Comparison of ENCODE assay signal across 22 cellular contexts in the genomic region with DNA sequence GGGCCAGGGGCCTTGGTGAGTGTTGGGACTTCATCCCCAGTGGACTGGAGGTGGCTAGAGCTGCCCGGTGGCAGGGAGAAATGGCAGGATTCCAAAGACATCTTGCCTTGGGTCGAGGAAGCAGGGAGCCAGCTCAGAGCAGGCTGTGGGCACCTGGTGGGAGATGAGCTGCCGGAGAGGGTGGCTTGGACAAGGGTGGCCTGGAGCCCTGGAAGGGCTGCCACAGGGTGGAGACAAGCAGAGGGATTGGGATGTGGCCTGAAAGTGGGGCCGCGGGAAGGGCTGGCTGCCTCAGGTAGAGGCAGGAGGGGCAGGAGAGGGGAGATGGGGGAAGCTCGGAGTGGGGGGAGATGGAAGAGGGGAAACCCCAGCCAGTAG.
A peak's percentile ranks its signal among the peaks of the same experiment; 100 is the strongest.
DNase-seq lines count a peak whose midpoint lies in the region; ATAC-seq and TF ChIP-seq lines count a peak whose summit lies in the region.
"Had no signal": no experiment of that assay in that cellular context is flagged by ENCODE, and none has a peak within 500 bp of the region (broad histone marks: within the 10 kb centered on the region; RNA-seq: fewer than 3 reads in every experiment).

No MANE protein-coding gene starts in this region.

- H3K4me3 Mint-ChIP-seq in natural killer cell treated with Interleukin-12 subunit alpha and Interleukin-12 subunit beta and Interleukin-15 and Interleukin-18, amount 100 ng/mL, for 72 hours: no peak overlapping the region
- H3K4me3 Mint-ChIP-seq in natural killer cell (no peak overlapping the region), endodermal cell (no peak overlapping the region)
- H3K4me3 Mint-ChIP-seq: CD4-positive, alpha-beta memory T cell had no signal

- H3K4me1 ChIP-seq in endodermal cell (ENCODE audit: control insufficient read depth, insufficient read depth, low read length) (no peaks in the 10 kb centered on the region), osteoblast (ENCODE audit: insufficient read depth, low read length) (no peaks in the 10 kb centered on the region), upper lobe of right lung (no peaks in the 10 kb centered on the region)
- H3K4me1 ChIP-seq: A549 had no signal

- TF ChIP-seq CTCF in natural killer cell (IDR thresholded peaks at IDR 0.05): no peak
- no peak for TF ChIP-seq CTCF in endodermal cell (conservative IDR thresholded peaks at IDR 0.05)
- TF ChIP-seq CTCF in osteoblast (IDR thresholded peaks at IDR 0.05; ENCODE audit: extremely low read depth, low read depth, low read length): no peak
- TF ChIP-seq CTCF in upper lobe of right lung (IDR thresholded peaks at IDR 0.05): no peak

- no peaks in the 10 kb centered on the region for H4K20me1 ChIP-seq in osteoblast (ENCODE audit: insufficient read depth, low read length)

- no peaks in the 10 kb centered on the region for H3K79me2 ChIP-seq in osteoblast (ENCODE audit: insufficient read depth, low read length)

- H3K9me3 Mint-ChIP-seq in natural killer cell treated with Interleukin-12 subunit alpha and Interleukin-12 subunit beta and Interleukin-15 and Interleukin-18, amount 100 ng/mL, for 72 hours: no peaks in the 10 kb centered on the region
- H3K9me3 Mint-ChIP-seq in natural killer cell (no peaks in the 10 kb centered on the region), endodermal cell (no peaks in the 10 kb centered on the region)

- peaks cover 7 to 18% of the 10 kb centered on the region in 2 donors for H3K27me3 Mint-ChIP-seq in natural killer cell treated with Interleukin-12 subunit alpha and Interleukin-12 subunit beta and Interleukin-15 and Interleukin-18, amount 100 ng/mL, for 72 hours
- H3K27me3 Mint-ChIP-seq in natural killer cell (ENCODE audit: low read depth in 2 of 2) (peaks cover 8 to 21% of the 10 kb centered on the region in 2 donors), endodermal cell (ENCODE audit: insufficient read depth) (no peaks in the 10 kb centered on the region)

- H3K9me3 ChIP-seq in endodermal cell (ENCODE audit: control insufficient read depth, low read length) (no peaks in the 10 kb centered on the region), osteoblast (ENCODE audit: low read depth, low read length) (no peaks in the 10 kb centered on the region), upper lobe of right lung (no peaks in the 10 kb centered on the region)
- H3K9me3 ChIP-seq: A549; BLaER1 treated with 17β-estradiol and CSF1 and Interleukin-3, amounts not matched to agents 10 nM and 100 nM had no signal

- H3K27ac ChIP-seq in endodermal cell (ENCODE audit: low read depth, low read length) (no peak overlapping the region), osteoblast (ENCODE audit: low read depth, low read length) (no peak overlapping the region), upper lobe of right lung (no peak overlapping the region)
- H3K27ac ChIP-seq: A549; BLaER1 treated with 17β-estradiol and CSF1 and Interleukin-3, amounts not matched to agents 10 nM and 100 nM had no signal

- no peaks in the 10 kb centered on the region for H3K36me3 Mint-ChIP-seq in natural killer cell treated with Interleukin-12 subunit alpha and Interleukin-12 subunit beta and Interleukin-15 and Interleukin-18, amount 100 ng/mL, for 72 hours
- H3K36me3 Mint-ChIP-seq in natural killer cell: no peaks in the 10 kb centered on the region
- no peaks in the 10 kb centered on the region for H3K36me3 Mint-ChIP-seq in endodermal cell (ENCODE audit: low read depth)
- H3K36me3 Mint-ChIP-seq: CD4-positive, alpha-beta memory T cell had no signal

- H2AFZ ChIP-seq in osteoblast (ENCODE audit: low read length): no peak overlapping the region

- H3K27me3 ChIP-seq in endodermal cell (ENCODE audit: control insufficient read depth, insufficient read depth, low read length, poor library complexity, severe bottlenecking): no peaks in the 10 kb centered on the region
- H3K27me3 ChIP-seq in osteoblast (ENCODE audit: insufficient read depth, low read length): peaks cover 64% of the 10 kb centered on the region
- peaks cover 5% of the 10 kb centered on the region for H3K27me3 ChIP-seq in upper lobe of right lung
- H3K27me3 ChIP-seq: BLaER1 treated with 17β-estradiol and CSF1 and Interleukin-3, amounts not matched to agents 10 nM and 100 nM had no signal

- 90 to 96% methylated on average over 3 to 6 of the region's 6 CpGs for WGBS in endodermal cell (ENCODE audit: insufficient coverage in 1 of 2, insufficient read length in 1 of 2), 2 experiments

- H3K4me2 ChIP-seq in osteoblast (ENCODE audit: insufficient read depth, low read length): no peak overlapping the region
- H3K4me2 ChIP-seq: A549; BLaER1 treated with 17β-estradiol and CSF1 and Interleukin-3, amounts not matched to agents 10 nM and 100 nM had no signal

- H3K27ac Mint-ChIP-seq in natural killer cell treated with Interleukin-12 subunit alpha and Interleukin-12 subunit beta and Interleukin-15 and Interleukin-18, amount 100 ng/mL, for 72 hours: no peak overlapping the region
- H3K27ac Mint-ChIP-seq in natural killer cell (no peak overlapping the region), endodermal cell (no peak overlapping the region)

- ATAC-seq in natural killer cell treated with Interleukin-12 subunit alpha and Interleukin-12 subunit beta and Interleukin-15 and Interleukin-18, amount 100 ng/mL, for 72 hours: no peak
- ATAC-seq in natural killer cell (no peak), upper lobe of right lung (no peak)
- ATAC-seq: A549 had no signal

- intact Hi-C loops in natural killer cell (cut with micrococcal nuclease): no loop called here
- intact Hi-C loops in upper lobe of right lung (cut with DNase I): no loop called here

- H3K4me3 ChIP-seq in endodermal cell (ENCODE audit: low read length) (no peak overlapping the region), osteoblast (ENCODE audit: insufficient read depth, low read length) (no peak overlapping the region), upper lobe of right lung (no peak overlapping the region)
- H3K4me3 ChIP-seq: A549; BLaER1 treated with 17β-estradiol and CSF1 and Interleukin-3, amounts not matched to agents 10 nM and 100 nM had no signal

- peak; percentile 52 for DNase-seq in natural killer cell treated with Interleukin-12 subunit alpha and Interleukin-12 subunit beta and Interleukin-15 and Interleukin-18, amount 100 ng/mL, for 72 hours (ENCODE audit: low spot score)
- DNase-seq in natural killer cell: no peak
- DNase-seq in endodermal cell: peak; percentile 37
- peak; percentile 34 for DNase-seq in osteoblast (ENCODE audit: insufficient read length, low spot score, missing footprints)
- DNase-seq in upper lobe of right lung: peak; percentile 48
- DNase-seq in activated CD4-positive, alpha-beta T cell treated with anti-CD3 and anti-CD28 coated beads, Interleukin-2, amount 50 U/mL, for 1 hour: no peak
- no peak for DNase-seq in RPMI8226
- no peak for DNase-seq in NCI-H1105 treated with DMSO at 0.1 percent for 48 hours (lab: John Stamatoyannopoulos, UW)
- DNase-seq: AML-193; CD4-positive, alpha-beta memory T cell; COR-L47; DMS53; Karpas-422; NCI-H1105; NCI-H146; NCI-H1930; NCI-H446; NCI-H524 treated with DMSO at 0.1 percent for 48 hours; NCI-H774; SHP77 had no signal

- no peaks in the 10 kb centered on the region for H3K4me1 Mint-ChIP-seq in natural killer cell treated with Interleukin-12 subunit alpha and Interleukin-12 subunit beta and Interleukin-15 and Interleukin-18, amount 100 ng/mL, for 72 hours (ENCODE audit: low read depth in 2 of 2)
- H3K4me1 Mint-ChIP-seq in natural killer cell (no peaks in the 10 kb centered on the region), endodermal cell (no peaks in the 10 kb centered on the region)
- H3K4me1 Mint-ChIP-seq: CD4-positive, alpha-beta memory T cell had no signal

- H3K36me3 ChIP-seq in endodermal cell (ENCODE audit: control insufficient read depth, insufficient read depth, low read length) (no peaks in the 10 kb centered on the region), osteoblast (ENCODE audit: insufficient read depth, low read length) (no peaks in the 10 kb centered on the region), upper lobe of right lung (no peaks in the 10 kb centered on the region)
- H3K36me3 ChIP-seq: BLaER1 treated with 17β-estradiol and CSF1 and Interleukin-3, amounts not matched to agents 10 nM and 100 nM had no signal

- H3K9ac ChIP-seq in endodermal cell (ENCODE audit: extremely low read depth, low read length, poor library complexity, severe bottlenecking): no peak overlapping the region
- H3K9ac ChIP-seq: BLaER1 treated with 17β-estradiol and CSF1 and Interleukin-3, amounts not matched to agents 10 nM and 100 nM had no signal

Comparison
In these comparisons a context has a peak if more than half of its experiments do, and no peak if none do; other contexts are left out.
1. DNase-seq: peak in natural killer cell treated with Interleukin-12 subunit alpha and Interleukin-12 subunit beta and Interleukin-15 and Interleukin-18, amount 100 ng/mL, for 72 hours (single experiment), endodermal cell (single experiment), osteoblast (single experiment) and upper lobe of right lung (single experiment); none in natural killer cell (single experiment), activated CD4-positive, alpha-beta T cell treated with anti-CD3 and anti-CD28 coated beads, Interleukin-2, amount 50 U/mL, for 1 hour (single experiment), RPMI8226 (single experiment) and NCI-H1105 treated with DMSO at 0.1 percent for 48 hours (single experiment).